Comparison of ENCODE assay signal across 16 cellular contexts in the genomic region with DNA sequence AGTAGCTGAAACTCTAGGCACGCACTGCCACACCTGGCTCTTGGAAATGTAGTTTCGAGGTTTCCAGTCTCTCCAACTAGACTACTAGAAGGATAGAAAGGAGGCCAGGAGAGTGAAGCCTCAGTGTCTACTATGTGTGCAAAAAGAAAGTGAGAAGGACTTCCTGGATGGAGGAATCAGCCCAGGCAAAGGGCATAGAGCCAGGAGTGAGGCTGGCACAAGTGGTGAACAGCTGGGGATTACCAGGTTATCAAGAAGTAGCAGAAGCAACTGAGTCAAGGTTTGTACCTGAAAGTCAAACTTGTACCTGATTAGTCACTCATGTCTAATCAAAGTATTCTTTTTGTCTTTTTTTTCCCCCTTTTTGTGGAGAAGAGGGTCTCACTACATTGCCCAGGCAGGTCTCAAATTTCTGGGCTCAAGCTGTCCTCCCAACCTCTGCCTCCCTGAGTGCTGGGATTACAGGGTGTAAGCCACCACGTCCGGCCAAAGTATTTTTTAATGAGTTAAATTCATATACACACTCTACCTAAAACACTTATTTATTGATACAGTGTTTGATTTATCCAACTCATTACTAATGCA. TPM values are rescaled to one million over a fixed set of nuclear protein-coding genes. Genes with fewer than 3 reads are reported as not detected.
DNase-seq lines count a peak whose midpoint lies in the region; ATAC-seq, FAIRE-seq and TF ChIP-seq lines count a peak whose summit lies in the region.
"Had no signal": no experiment of that assay in that cellular context is flagged by ENCODE, and none has a peak within 500 bp of the region (broad histone marks: within the 10 kb centered on the region; RNA-seq: fewer than 3 reads in every experiment).

No MANE protein-coding gene starts in this region.

- intact Hi-C loops in HepG2 (cut with micrococcal nuclease; ENCODE audit: unreplicated experiment) = no loop called here

- H3K4me1 ChIP-seq in HEK293 (ENCODE audit: control insufficient read depth, insufficient read depth, low read length) = peaks cover 4% of the 10 kb centered on the region; the same call in 1 of the 2 replicates
- H3K4me1 ChIP-seq in HepG2 (ENCODE audit: insufficient read depth, low read length) = peaks cover 89% of the 10 kb centered on the region

- BruUV-seq in HepG2 (replicated peaks; lab: Mats Ljungman, UMichigan) = no TSS peak

- ATAC-seq in activated T-helper 17 cell treated with anti-CD3 and anti-CD28 coated beads, Interleukin-2, amount 50 U/mL, for 72 hours (replicated peaks) = peak; percentile 52
- ATAC-seq in HepG2 (no peak), esophagus mucosa (no peak)
- peak; percentile 11 for ATAC-seq in stimulated activated effector memory CD8-positive, alpha-beta T cell treated with anti-CD3 and anti-CD28 coated beads, Interleukin-12 subunit alpha, Interleukin-12 subunit beta, amount 100 ng/mL, for 72 hours
- no peak for ATAC-seq in stimulated activated naive CD8-positive, alpha-beta T cell treated with anti-CD3 and anti-CD28 coated beads, Interleukin-15, amount 100 ng/mL, for 72 hours
- ATAC-seq: HCT116 had no signal

- H3K9ac ChIP-seq in HepG2 (ENCODE audit: insufficient read depth, low read depth, low read length) = no peak overlapping the region

- 97% methylated on average over 4 of the region's 4 CpGs for WGBS in HepG2 (ENCODE audit: low lambda C conversion rate)

- DNase-seq in HepG2 (ENCODE audit: low spot score) = no peak
- no peak for DNase-seq in stimulated activated effector memory CD8-positive, alpha-beta T cell treated with anti-CD3 and anti-CD28 coated beads, Interleukin-12 subunit alpha, Interleukin-12 subunit beta, amount 100 ng/mL, for 72 hours (ENCODE audit: low spot score in 2 of 2)
- DNase-seq in NCI-H748 (lab: John Stamatoyannopoulos, UW; ENCODE audit: unreplicated experiment) = no peak
- no peak for DNase-seq in stimulated activated naive CD8-positive, alpha-beta T cell treated with anti-CD3 and anti-CD28 coated beads, Interleukin-15, amount 100 ng/mL, for 72 hours
- DNase-seq: ACHN; C1 segment of cervical spinal cord; Calu3; CD4-positive, alpha-beta T cell; DMS 273 treated with DMSO at 0.1 percent for 48 hours had no signal

- H3K36me3 Mint-ChIP-seq in activated T-helper 17 cell treated with anti-CD3 and anti-CD28 coated beads, Interleukin-2, amount 50 U/mL, for 72 hours (ENCODE audit: low read depth) = no peaks in the 10 kb centered on the region
- no peaks in the 10 kb centered on the region for H3K36me3 Mint-ChIP-seq in stimulated activated effector memory CD8-positive, alpha-beta T cell treated with anti-CD3 and anti-CD28 coated beads, Interleukin-12 subunit alpha, Interleukin-12 subunit beta, amount 100 ng/mL, for 72 hours

- no peaks in the 10 kb centered on the region for H3K27me3 ChIP-seq in HepG2 (ENCODE audit: control insufficient read depth in 1 of 2, insufficient read depth in 2 of 2, low read length in 2 of 2)

- no peaks in the 10 kb centered on the region for H3K4me1 Mint-ChIP-seq in activated T-helper 17 cell treated with anti-CD3 and anti-CD28 coated beads, Interleukin-2, amount 50 U/mL, for 72 hours
- H3K4me1 Mint-ChIP-seq in stimulated activated effector memory CD8-positive, alpha-beta T cell treated with anti-CD3 and anti-CD28 coated beads, Interleukin-12 subunit alpha, Interleukin-12 subunit beta, amount 100 ng/mL, for 72 hours = no peaks in the 10 kb centered on the region
- no peaks in the 10 kb centered on the region for H3K4me1 Mint-ChIP-seq in stimulated activated naive CD8-positive, alpha-beta T cell treated with anti-CD3 and anti-CD28 coated beads, Interleukin-15, amount 100 ng/mL, for 72 hours
- H3K4me1 Mint-ChIP-seq: B cell had no signal

- H3K79me2 ChIP-seq in HepG2 (ENCODE audit: insufficient read depth, low read length) = no peaks in the 10 kb centered on the region

- no peak for TF ChIP-seq POLR2A in HepG2 (IDR thresholded peaks at IDR 0.05; ENCODE audit: insufficient read depth in 1 of 2, low read depth in 2 of 2, low read length in 2 of 2)

- no peak overlapping the region for H2AFZ ChIP-seq in HepG2 (ENCODE audit: low read length)

- no peak overlapping the region for H3K4me2 ChIP-seq in HepG2 (ENCODE audit: low read depth, low read length)

- in situ Hi-C loops in HepG2 (cut with HindIII; ENCODE audit: extremely low pct_ligation_motif_present, low pct_unique_long_range_greater_than_20kb) = no loop called here

- H3K27ac ChIP-seq in HEK293 (ENCODE audit: extremely low read depth, low read depth, low read length) (no peak overlapping the region), HepG2 (ENCODE audit: extremely low read length, insufficient read depth, low read length) (no peak overlapping the region)

- no peaks in the 10 kb centered on the region for H3K9me3 ChIP-seq in HEK293 (ENCODE audit: control insufficient read depth, insufficient read depth, low read depth, low read length)
- no peaks in the 10 kb centered on the region for H3K9me3 ChIP-seq in HepG2 (ENCODE audit: low read length)

- TF ChIP-seq EP300 in HepG2 (IDR thresholded peaks at IDR 0.05; ENCODE audit: low read depth in 2 of 2, low read length in 2 of 2) (no peak), HepG2 (CRISPR knock-in tag; IDR thresholded peaks at IDR 0.05; ENCODE audit: borderline replicate concordance) (no peak)

- H3K27ac Mint-ChIP-seq in activated T-helper 17 cell treated with anti-CD3 and anti-CD28 coated beads, Interleukin-2, amount 50 U/mL, for 72 hours = no peak overlapping the region
- no peak overlapping the region for H3K27ac Mint-ChIP-seq in stimulated activated effector memory CD8-positive, alpha-beta T cell treated with anti-CD3 and anti-CD28 coated beads, Interleukin-12 subunit alpha, Interleukin-12 subunit beta, amount 100 ng/mL, for 72 hours
- H3K27ac Mint-ChIP-seq in stimulated activated naive CD8-positive, alpha-beta T cell treated with anti-CD3 and anti-CD28 coated beads, Interleukin-15, amount 100 ng/mL, for 72 hours = no peak overlapping the region
- H3K27ac Mint-ChIP-seq: B cell; CD4-positive, alpha-beta T cell had no signal

- TF ChIP-seq CTCF in HEK293 (tag by site-specific recombination; IDR thresholded peaks at IDR 0.05) (no peak), HepG2 (CRISPR knock-in tag; IDR thresholded peaks at IDR 0.05) (no peak)

- no peak for TF ChIP-seq RAD21 in HepG2 (CRISPR knock-in tag; IDR thresholded peaks at IDR 0.05)

- H3K4me3 Mint-ChIP-seq in activated T-helper 17 cell treated with anti-CD3 and anti-CD28 coated beads, Interleukin-2, amount 50 U/mL, for 72 hours = no peak overlapping the region
- no peak overlapping the region for H3K4me3 Mint-ChIP-seq in stimulated activated effector memory CD8-positive, alpha-beta T cell treated with anti-CD3 and anti-CD28 coated beads, Interleukin-12 subunit alpha, Interleukin-12 subunit beta, amount 100 ng/mL, for 72 hours
- no peak overlapping the region for H3K4me3 Mint-ChIP-seq in stimulated activated naive CD8-positive, alpha-beta T cell treated with anti-CD3 and anti-CD28 coated beads, Interleukin-15, amount 100 ng/mL, for 72 hours
- H3K4me3 Mint-ChIP-seq: B cell; CD4-positive, alpha-beta T cell had no signal

- POLR2A ChIA-PET in HEK293 (lab: Yijun Ruan, JAX) (no interaction called here), HepG2 (lab: Yijun Ruan, JAX) (interaction anchor here (0.8 to 5.9 kb wide), 5 partner anchors 8 to 92 kb away, joined by 3 to 75 read pairs (median 9); partner anchors contain the start of gene FZD5)

- H4K20me1 ChIP-seq in HepG2 (ENCODE audit: insufficient read depth, low read length) = no peaks in the 10 kb centered on the region

- H3K4me3 ChIP-seq in HEK293 (ENCODE audit: low read depth, low read length) = no peak overlapping the region
- H3K4me3 ChIP-seq in HepG2 (replicated peaks in 1 of 3; ENCODE audit: insufficient read depth in 1 of 3, low read depth in 2 of 3, low read length in 3 of 3) = no peak overlapping the region

- H3K36me3 ChIP-seq in HEK293 (ENCODE audit: control insufficient read depth in 2 of 2, insufficient read depth in 1 of 2, low read length in 2 of 2) (no peaks in the 10 kb centered on the region), HepG2 (replicated peaks in 1 of 2; ENCODE audit: control insufficient read depth in 1 of 2, insufficient read depth in 2 of 2, low read length in 2 of 2) (no peaks in the 10 kb centered on the region)

- no peaks in the 10 kb centered on the region for H3K9me3 Mint-ChIP-seq in activated T-helper 17 cell treated with anti-CD3 and anti-CD28 coated beads, Interleukin-2, amount 50 U/mL, for 72 hours
- H3K9me3 Mint-ChIP-seq in stimulated activated effector memory CD8-positive, alpha-beta T cell treated with anti-CD3 and anti-CD28 coated beads, Interleukin-12 subunit alpha, Interleukin-12 subunit beta, amount 100 ng/mL, for 72 hours = no peaks in the 10 kb centered on the region
- H3K9me3 Mint-ChIP-seq in stimulated activated naive CD8-positive, alpha-beta T cell treated with anti-CD3 and anti-CD28 coated beads, Interleukin-15, amount 100 ng/mL, for 72 hours = no peaks in the 10 kb centered on the region
- H3K9me3 Mint-ChIP-seq: CD4-positive, alpha-beta T cell had no signal

- peaks cover 7% of the 10 kb centered on the region for H3K27me3 Mint-ChIP-seq in activated T-helper 17 cell treated with anti-CD3 and anti-CD28 coated beads, Interleukin-2, amount 50 U/mL, for 72 hours
- H3K27me3 Mint-ChIP-seq in stimulated activated naive CD8-positive, alpha-beta T cell treated with anti-CD3 and anti-CD28 coated beads, Interleukin-15, amount 100 ng/mL, for 72 hours = peaks cover 18% of the 10 kb centered on the region
- H3K27me3 Mint-ChIP-seq: CD4-positive, alpha-beta T cell had no signal

- no peak for FAIRE-seq in HepG2 (lab: Jason Lieb, UNC)
- FAIRE-seq: H54, HTR-8/SVneo had no signal

- CTCF ChIA-PET in HEK293 (lab: Yijun Ruan, JAX) (interaction anchor here (0.6 to 0.8 kb wide), 2 partner anchors 9 to 241 kb away, joined by 3 read pairs; partner anchors contain the start of gene FZD5), HepG2 (lab: Yijun Ruan, JAX; ENCODE audit: low intra/inter-chr PET ratio, low total read pairs) (no interaction called here)

RNA-seq across cellular contexts. Expression of gene FZD5, which starts 8.7 kb away (rescaled TPM):
- total RNA-seq in activated T-helper 17 cell treated with anti-CD3 and anti-CD28 coated beads, Interleukin-2, amount 50 U/mL, for 72 hours = 1 to 10 TPM in 1 of 2 donors, under 1 TPM in 1; 0.54 to 1.2 TPM
- 28.9 and 34.3 TPM in 2 replicates for total RNA-seq in HepG2 (2016; rRNA removed; fragmentation: Illumina TruSeq; extraction: Trizol)
- total RNA-seq in HepG2 (2016; cell fraction: cytosol; rRNA removed; fragmentation: Illumina TruSeq; extraction: Trizol; ENCODE audit: low read depth) = 3.1 and 4.0 TPM in 2 replicates
- 27.1 and 33.9 TPM in 2 replicates for total RNA-seq in HepG2 (2016; cell fraction: insoluble cytoplasmic fraction; rRNA removed; fragmentation: Illumina TruSeq; extraction: Trizol)
- 17.9 and 18.6 TPM in 2 replicates for total RNA-seq in HepG2 (2016; cell fraction: membrane; rRNA removed; fragmentation: Illumina TruSeq; extraction: Trizol)
- total RNA-seq in HepG2 (2016; cell fraction: nucleus; rRNA removed; fragmentation: Illumina TruSeq; extraction: Trizol) = 49.9 and 55.0 TPM in 2 replicates
- 25.3 and 29.1 TPM in 2 replicates for polyA plus RNA-seq in HepG2 (2011; rRNA removed)
- polyA plus RNA-seq in HepG2 (2011; cell fraction: cytosol; rRNA removed) = 17.7 and 21.9 TPM in 2 replicates
- 46.8 and 48.3 TPM in 2 replicates for polyA plus RNA-seq in HepG2 (2011; cell fraction: nucleus; rRNA removed)
- polyA plus RNA-seq in HepG2 (2012) = 41.5 and 51.6 TPM in 2 replicates
- 1.9 and 2.0 TPM in 2 replicates for polyA plus RNA-seq in HepG2 (2016; cell fraction: cytosol; fragmentation: Illumina TruSeq; extraction: Trizol; ENCODE audit: low read depth)
- 21.1 and 22.9 TPM in 2 replicates for polyA plus RNA-seq in HepG2 (2016; cell fraction: insoluble cytoplasmic fraction; fragmentation: Illumina TruSeq; extraction: Trizol; ENCODE audit: low read depth)
- 6.8 and 7.4 TPM in 2 replicates for polyA plus RNA-seq in HepG2 (2016; cell fraction: membrane; fragmentation: Illumina TruSeq; extraction: Trizol; ENCODE audit: low read depth)
- polyA plus RNA-seq in HepG2 (2016; cell fraction: nucleus; fragmentation: Illumina TruSeq; extraction: Trizol; ENCODE audit: insufficient read depth, low read depth) = 38.4 and 40.1 TPM in 2 replicates
- polyA minus RNA-seq in HepG2 (2011; rRNA and poly(A)+ RNA removed; ENCODE audit: low replicate concordance) = 4.3 and 130 TPM in 2 replicates
- polyA minus RNA-seq in HepG2 (2011; cell fraction: cytosol; rRNA and poly(A)+ RNA removed) = 61.0 and 69.9 TPM in 2 replicates
- 116 and 135 TPM in 2 replicates for polyA minus RNA-seq in HepG2 (2011; cell fraction: nucleus; rRNA and poly(A)+ RNA removed)
- total RNA-seq in esophagus mucosa = 11.8 TPM

Comparison
In these comparisons a context has a peak if more than half of its experiments do, and no peak if none do; other contexts are left out.
1. ATAC-seq: peak in activated T-helper 17 cell treated with anti-CD3 and anti-CD28 coated beads, Interleukin-2, amount 50 U/mL, for 72 hours (single experiment) and stimulated activated effector memory CD8-positive, alpha-beta T cell treated with anti-CD3 and anti-CD28 coated beads, Interleukin-12 subunit alpha, Interleukin-12 subunit beta, amount 100 ng/mL, for 72 hours (single experiment); none in HepG2 (single experiment), esophagus mucosa (single experiment) and stimulated activated naive CD8-positive, alpha-beta T cell treated with anti-CD3 and anti-CD28 coated beads, Interleukin-15, amount 100 ng/mL, for 72 hours (single experiment).
2. Of the 63 proteins assayed by ChIP-seq in both HepG2 and HEK293: peak only in HepG2: ZNF121; only in HEK293: PRDM4; in both: none; in neither: 61.